7 cellular contexts compared by ENCODE assay signal in genomic region chr19:58356236-58356970, GRCh38. TPM values are rescaled to one million over a fixed set of nuclear protein-coding genes. Genes with fewer than 3 reads are reported as not detected.
DNase-seq lines count a peak whose midpoint lies in the region; ATAC-seq, FAIRE-seq and TF ChIP-seq lines count a peak whose summit lies in the region.
"Had no signal": no experiment of that assay in that cellular context is flagged by ENCODE, and none has a peak within 500 bp of the region (broad histone marks: within the 10 kb centered on the region; RNA-seq: fewer than 3 reads in every experiment).

No MANE protein-coding gene starts in this region.

- no peak overlapping the region for H3K27ac Mint-ChIP-seq in astrocyte (ENCODE audit: unreplicated experiment)

- peaks cover 2% of the 10 kb centered on the region for H3K4me1 Mint-ChIP-seq in astrocyte (ENCODE audit: low read depth, unreplicated experiment)

- peaks cover 13% of the 10 kb centered on the region for H3K9me3 ChIP-seq in astrocyte (ENCODE audit: insufficient read depth, low read depth, low read length)
- no peaks in the 10 kb centered on the region for H3K9me3 ChIP-seq in osteoblast (ENCODE audit: low read depth, low read length)

- H3K4me2 ChIP-seq in astrocyte (ENCODE audit: low read length) (peak overlapping the region; percentile 33), osteoblast (ENCODE audit: insufficient read depth, low read length) (no peak overlapping the region)

- no peaks in the 10 kb centered on the region for H3K4me1 ChIP-seq in astrocyte (ENCODE audit: insufficient read depth, low read length)
- peaks cover under 1% of the 10 kb centered on the region for H3K4me1 ChIP-seq in osteoblast (ENCODE audit: insufficient read depth, low read length)

- H3K79me2 ChIP-seq in astrocyte (ENCODE audit: insufficient read depth, low read length) (no peaks in the 10 kb centered on the region), osteoblast (ENCODE audit: insufficient read depth, low read length) (no peaks in the 10 kb centered on the region)

- no peak for ATAC-seq in GM18861 (IDR thresholded peaks at IDR 0.05; ENCODE audit: unreplicated experiment)

- H3K27me3 Mint-ChIP-seq in astrocyte (ENCODE audit: low read depth, unreplicated experiment), result no peaks in the 10 kb centered on the region

- no peak overlapping the region for H3K4me3 Mint-ChIP-seq in astrocyte (ENCODE audit: unreplicated experiment)

- TF ChIP-seq CTCF in astrocyte (IDR thresholded peaks at IDR 0.05; ENCODE audit: insufficient read depth, low read depth, low read length), result no peak
- no peak for TF ChIP-seq CTCF in osteoblast (IDR thresholded peaks at IDR 0.05; ENCODE audit: extremely low read depth, low read depth, low read length)

- peaks cover 5% of the 10 kb centered on the region for H3K36me3 Mint-ChIP-seq in astrocyte (ENCODE audit: low read depth, unreplicated experiment)

- FAIRE-seq in astrocyte (lab: Jason Lieb, UNC), result no peak

- no peak overlapping the region for H3K9ac ChIP-seq in astrocyte (ENCODE audit: low read length)

- no peak overlapping the region for H2AFZ ChIP-seq in astrocyte (ENCODE audit: low read depth, low read length)
- no peak overlapping the region for H2AFZ ChIP-seq in osteoblast (ENCODE audit: low read length)

- H3K27me3 ChIP-seq in astrocyte (ENCODE audit: insufficient read depth, low read length) (no peaks in the 10 kb centered on the region), osteoblast (ENCODE audit: insufficient read depth, low read length) (peaks cover 19% of the 10 kb centered on the region)

- H3K4me3 ChIP-seq in astrocyte (ENCODE audit: insufficient read depth, low read depth, low read length) (no peak overlapping the region), osteoblast (ENCODE audit: insufficient read depth, low read length) (no peak overlapping the region)

- no peaks in the 10 kb centered on the region for H3K9me3 Mint-ChIP-seq in astrocyte (ENCODE audit: unreplicated experiment)

- H4K20me1 ChIP-seq in astrocyte (ENCODE audit: insufficient read depth, low read length) (no peaks in the 10 kb centered on the region), osteoblast (ENCODE audit: insufficient read depth, low read length) (no peaks in the 10 kb centered on the region)

- DNase-seq in GM03348 (ENCODE audit: low spot score) (peak; percentile 31), astrocyte (ENCODE audit: low read depth) (no peak), osteoblast (ENCODE audit: insufficient read length, low spot score, missing footprints) (peak; percentile 75), SW480 (ENCODE audit: low spot score) (no peak), NCI-H2107 (lab: John Stamatoyannopoulos, UW) (no peak)
- DNase-seq: NCI-H2081 treated with DMSO at 0.1 percent for 48 hours had no signal

- H3K27ac ChIP-seq in astrocyte (ENCODE audit: low read depth, low read length) (no peak overlapping the region), osteoblast (ENCODE audit: low read depth, low read length) (no peak overlapping the region)

- H3K36me3 ChIP-seq in astrocyte (ENCODE audit: insufficient read depth, low read length) (no peaks in the 10 kb centered on the region), osteoblast (ENCODE audit: insufficient read depth, low read length) (no peaks in the 10 kb centered on the region)

RNA-seq across cellular contexts. Expression of gene A1BG, which starts 3.1 kb away (rescaled TPM):
- 32.3 and 35.9 TPM in 2 replicates for total RNA-seq in astrocyte
- total RNA-seq in osteoblast, result 1.1 and 1.5 TPM in 2 replicates

RNA-seq across cellular contexts. Expression of gene ZNF497, which starts 6.1 kb away (rescaled TPM):
- total RNA-seq in astrocyte, result 0.43 and 0.55 TPM in 2 replicates
- total RNA-seq in osteoblast, result 1.2 and 1.4 TPM in 2 replicates

RNA-seq across cellular contexts. Expression of gene ZNF837, which starts 24.4 kb away (rescaled TPM):
- 2.4 and 2.9 TPM in 2 replicates for total RNA-seq in astrocyte
- total RNA-seq in osteoblast, result 4.4 and 4.7 TPM in 2 replicates

RNA-seq across cellular contexts. Expression of gene ZSCAN22, which starts 29.6 kb away (rescaled TPM):
- total RNA-seq in astrocyte (2.7 and 3.1 TPM in 2 replicates), osteoblast (2.5 and 3.5 TPM in 2 replicates)

RNA-seq across cellular contexts. Expression of gene RPS5, which starts 30.7 kb away (rescaled TPM):
- total RNA-seq in astrocyte (793 and 891 TPM in 2 replicates), osteoblast (1,166 and 1,239 TPM in 2 replicates)

Comparison
In these comparisons a context has a peak if more than half of its experiments do, and no peak if none do; other contexts are left out.
1. DNase-seq: peak in GM03348 (single experiment) and osteoblast (single experiment); none in astrocyte (single experiment), SW480 (single experiment) and NCI-H2107 (single experiment).
2. RNA of gene A1BG, which starts 3.1 kb away (total RNA-seq): 32.3 to 35.9 TPM in astrocyte; 1.1 to 1.5 TPM in osteoblast; every median in the first group is over 10 times any median in the second.